In the genomic region with DNA sequence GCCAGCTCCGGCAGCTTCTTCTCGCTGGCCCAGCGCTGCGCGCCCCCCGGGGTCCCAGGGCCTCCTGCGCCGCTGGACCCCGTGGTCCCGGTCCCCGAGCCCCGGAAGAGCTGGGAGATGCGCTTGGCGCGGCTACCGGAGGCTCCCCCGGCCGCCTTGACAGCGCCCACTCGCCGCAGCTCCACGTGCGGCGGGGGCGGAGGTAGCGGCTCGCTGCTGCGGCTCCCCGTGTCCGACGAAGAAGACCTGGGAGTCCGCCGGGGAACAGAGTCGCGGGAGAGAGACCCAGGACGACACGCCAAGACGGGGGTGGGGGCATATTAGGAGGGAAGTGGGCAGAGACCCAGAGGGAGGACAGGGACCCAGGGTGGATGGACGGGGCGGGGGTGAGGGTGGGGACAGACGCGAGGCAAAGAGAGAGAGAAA, we compare ENCODE assay signal across 8 cellular contexts. TPM values are rescaled to one million over a fixed set of nuclear protein-coding genes. Genes with fewer than 3 reads are reported as not detected.
DNase-seq lines count a peak whose midpoint lies in the region; ATAC-seq and TF ChIP-seq lines count a peak whose summit lies in the region.
"Had no signal": no experiment of that assay in that cellular context is flagged by ENCODE, and none has a peak within 500 bp of the region (broad histone marks: within the 10 kb centered on the region; RNA-seq: fewer than 3 reads in every experiment).

No MANE protein-coding gene starts in this region.

- H2BK15ac ChIP-seq in H9 (ENCODE audit: low read depth, low read length), result no peak overlapping the region

- no peak overlapping the region for H3K56ac ChIP-seq in H9 (ENCODE audit: insufficient read length, low read depth, low read length)

- H3K4me1 Mint-ChIP-seq in H9, result peaks cover 23 to 51% of the 10 kb centered on the region in 2 experiments
- peaks cover 13% of the 10 kb centered on the region for H3K4me1 Mint-ChIP-seq in activated T-helper 1 cell treated with anti-CD3 and anti-CD28 coated beads, Interleukin-12 subunit alpha, Interleukin-12 subunit beta, Interleukin-2, Interleukin-4 antibody, amounts not matched to agents 30 ng/mL and 10 ng/mL and 1 ng/mL, durations not matched to agents 14 hours and 24 hours and 36 hours (ENCODE audit: low read depth)
- H3K4me1 Mint-ChIP-seq in stimulated activated effector memory CD8-positive, alpha-beta T cell treated with anti-CD3 and anti-CD28 coated beads, Interleukin-12 subunit alpha, Interleukin-12 subunit beta, amount 100 ng/mL, for 72 hours, result peaks cover 11% of the 10 kb centered on the region

- no peak overlapping the region for H3K14ac ChIP-seq in H9 (ENCODE audit: insufficient read depth, low read length)

- H2AK5ac ChIP-seq in H9 (ENCODE audit: insufficient read length, low read length), result no peak overlapping the region

- H2BK12ac ChIP-seq in H9 (ENCODE audit: insufficient read length, low read depth, low read length), result no peak overlapping the region

- no peak overlapping the region for H4K91ac ChIP-seq in H9 (ENCODE audit: insufficient read length, low read depth, low read length)

- no peak for TF ChIP-seq CTCF in H9 (conservative IDR thresholded peaks at IDR 0.05)

- H3K36me3 Mint-ChIP-seq in H9 (ENCODE audit: insufficient read depth in 1 of 3, low read depth in 3 of 3), result peaks cover 2 to 4% (median 3%) of the 10 kb centered on the region in 3 experiments; a peak in 3 of 7 replicates
- H3K36me3 Mint-ChIP-seq in activated T-helper 1 cell treated with anti-CD3 and anti-CD28 coated beads, Interleukin-12 subunit alpha, Interleukin-12 subunit beta, Interleukin-2, Interleukin-4 antibody, amounts not matched to agents 30 ng/mL and 10 ng/mL and 1 ng/mL, durations not matched to agents 14 hours and 24 hours and 36 hours (ENCODE audit: low read depth), result no peaks in the 10 kb centered on the region
- no peaks in the 10 kb centered on the region for H3K36me3 Mint-ChIP-seq in stimulated activated effector memory CD8-positive, alpha-beta T cell treated with anti-CD3 and anti-CD28 coated beads, Interleukin-12 subunit alpha, Interleukin-12 subunit beta, amount 100 ng/mL, for 72 hours

- H3K27me3 ChIP-seq in H9 (ENCODE audit: insufficient read depth, low read length) (no peaks in the 10 kb centered on the region; the same call in 1 of the 2 replicates), iPS-15b (ENCODE audit: control insufficient read depth, insufficient read depth, low read length) (peaks cover 19% of the 10 kb centered on the region)

- no peak overlapping the region for H3K27ac ChIP-seq in H9 (ENCODE audit: insufficient read length, low read depth, low read length)

- no peaks in the 10 kb centered on the region for H3K9me3 Mint-ChIP-seq in H9
- no peaks in the 10 kb centered on the region for H3K9me3 Mint-ChIP-seq in activated T-helper 1 cell treated with anti-CD3 and anti-CD28 coated beads, Interleukin-12 subunit alpha, Interleukin-12 subunit beta, Interleukin-2, Interleukin-4 antibody, amounts not matched to agents 30 ng/mL and 10 ng/mL and 1 ng/mL, durations not matched to agents 14 hours and 24 hours and 36 hours
- no peaks in the 10 kb centered on the region for H3K9me3 Mint-ChIP-seq in stimulated activated effector memory CD8-positive, alpha-beta T cell treated with anti-CD3 and anti-CD28 coated beads, Interleukin-12 subunit alpha, Interleukin-12 subunit beta, amount 100 ng/mL, for 72 hours

- DNase-seq in H9, result no peak
- DNase-seq in activated T-helper 1 cell treated with anti-CD3 and anti-CD28 coated beads, Interleukin-12 subunit alpha, Interleukin-12 subunit beta, Interleukin-2, Interleukin-4 antibody, amounts not matched to agents 30 ng/mL and 10 ng/mL and 1 ng/mL, durations not matched to agents 14 hours and 24 hours and 36 hours (ENCODE audit: low spot score), result no peak
- no peak for DNase-seq in stimulated activated effector memory CD8-positive, alpha-beta T cell treated with anti-CD3 and anti-CD28 coated beads, Interleukin-12 subunit alpha, Interleukin-12 subunit beta, amount 100 ng/mL, for 72 hours (ENCODE audit: low spot score in 2 of 2)
- DNase-seq in NCI-H2029 (lab: John Stamatoyannopoulos, UW), result no peak

- no peak overlapping the region for H3T11ph ChIP-seq in H9 (ENCODE audit: low read length)

- no peak overlapping the region for H4K5ac ChIP-seq in H9 (ENCODE audit: insufficient read length, low read depth, low read length)

- no peaks in the 10 kb centered on the region for H3K36me3 ChIP-seq in iPS-15b (ENCODE audit: control insufficient read depth, insufficient read depth, low read length)

- H3K4me3 Mint-ChIP-seq in H9, result peak overlapping the region; percentile 36 to 76
- H3K4me3 Mint-ChIP-seq in activated T-helper 1 cell treated with anti-CD3 and anti-CD28 coated beads, Interleukin-12 subunit alpha, Interleukin-12 subunit beta, Interleukin-2, Interleukin-4 antibody, amounts not matched to agents 30 ng/mL and 10 ng/mL and 1 ng/mL, durations not matched to agents 14 hours and 24 hours and 36 hours, result peak overlapping the region; percentile 26
- H3K4me3 Mint-ChIP-seq in stimulated activated effector memory CD8-positive, alpha-beta T cell treated with anti-CD3 and anti-CD28 coated beads, Interleukin-12 subunit alpha, Interleukin-12 subunit beta, amount 100 ng/mL, for 72 hours, result peak overlapping the region; percentile 64

- H3K4me3 ChIP-seq in iPS-15b (ENCODE audit: low read depth, low read length), result peak overlapping the region; percentile 48

- H3K79me2 ChIP-seq in H9 (ENCODE audit: insufficient read depth, low read length), result no peaks in the 10 kb centered on the region

- no peak overlapping the region for H2BK20ac ChIP-seq in H9 (ENCODE audit: low read depth, low read length, poor library complexity, severe bottlenecking)

- H3K23me2 ChIP-seq in H9 (ENCODE audit: insufficient read length, low read depth, low read length, poor library complexity, severe bottlenecking), result peaks cover 9% of the 10 kb centered on the region

- no peak overlapping the region for H4K8ac ChIP-seq in H9 (replicated peaks; ENCODE audit: insufficient read length, low read depth, low read length)

- peaks cover 21% of the 10 kb centered on the region for H3K27me3 Mint-ChIP-seq in H9 (ENCODE audit: low read depth)
- no peaks in the 10 kb centered on the region for H3K27me3 Mint-ChIP-seq in activated T-helper 1 cell treated with anti-CD3 and anti-CD28 coated beads, Interleukin-12 subunit alpha, Interleukin-12 subunit beta, Interleukin-2, Interleukin-4 antibody, amounts not matched to agents 30 ng/mL and 10 ng/mL and 1 ng/mL, durations not matched to agents 14 hours and 24 hours and 36 hours (ENCODE audit: insufficient read depth)

- H3K4ac ChIP-seq in H9 (ENCODE audit: low read depth, low read length), result no peak overlapping the region

- H4K20me1 ChIP-seq in H9 (ENCODE audit: control insufficient read depth, insufficient read depth, insufficient read length), result no peaks in the 10 kb centered on the region

- H3K4me2 ChIP-seq in H9 (ENCODE audit: insufficient read depth, insufficient read length, low read length), result peak overlapping the region; percentile 54

- no CpG with 5 or more reads among the region's 42 CpGs for WGBS in H9 (ENCODE audit: extremely low coverage, insufficient read length, low lambda C conversion rate)

- no peak overlapping the region for H3K18ac ChIP-seq in H9 (ENCODE audit: insufficient read length, low read depth, low read length)

- H3K9me3 ChIP-seq in H9 (ENCODE audit: control insufficient read depth, low read depth, low read length) (no peaks in the 10 kb centered on the region), iPS-15b (ENCODE audit: control insufficient read depth, insufficient read depth, low read length) (no peaks in the 10 kb centered on the region)

- intact Hi-C loops in activated T-helper 1 cell treated with anti-CD3 and anti-CD28 coated beads, Interleukin-12 subunit alpha, Interleukin-12 subunit beta, Interleukin-2, Interleukin-4 antibody, amounts not matched to agents 30 ng/mL and 10 ng/mL and 1 ng/mL, durations not matched to agents 14 hours and 24 hours and 36 hours (cut with micrococcal nuclease), result loop anchor here (2.0 kb wide), 3 partner anchors 65 to 97 kb away; a partner anchor contains a TSS

- H3K4me1 ChIP-seq in H9 (ENCODE audit: insufficient read depth, low read length) (no peaks in the 10 kb centered on the region; the same call in 1 of the 2 replicates), iPS-15b (ENCODE audit: control insufficient read depth, insufficient read depth, low read length) (peaks cover 7% of the 10 kb centered on the region)

- H3K9ac ChIP-seq in H9 (ENCODE audit: extremely low read depth, insufficient read length, low read length) (no peak overlapping the region), iPS-15b (ENCODE audit: low read depth, low read length) (no peak overlapping the region)

- ATAC-seq in stimulated activated effector memory CD8-positive, alpha-beta T cell treated with anti-CD3 and anti-CD28 coated beads, Interleukin-12 subunit alpha, Interleukin-12 subunit beta, amount 100 ng/mL, for 72 hours, result peak; percentile 0
- ATAC-seq in GM21390 (IDR thresholded peaks at IDR 0.05; ENCODE audit: unreplicated experiment), result no peak
- no peak for ATAC-seq in HG03025 (IDR thresholded peaks at IDR 0.05; ENCODE audit: low FRiP score, unreplicated experiment)

- no peaks in the 10 kb centered on the region for H3K79me1 ChIP-seq in H9 (ENCODE audit: insufficient read depth, low read depth, low read length, poor library complexity, severe bottlenecking)

- H3K27ac Mint-ChIP-seq in H9, result no peak overlapping the region
- H3K27ac Mint-ChIP-seq in activated T-helper 1 cell treated with anti-CD3 and anti-CD28 coated beads, Interleukin-12 subunit alpha, Interleukin-12 subunit beta, Interleukin-2, Interleukin-4 antibody, amounts not matched to agents 30 ng/mL and 10 ng/mL and 1 ng/mL, durations not matched to agents 14 hours and 24 hours and 36 hours, result no peak overlapping the region
- no peak overlapping the region for H3K27ac Mint-ChIP-seq in stimulated activated effector memory CD8-positive, alpha-beta T cell treated with anti-CD3 and anti-CD28 coated beads, Interleukin-12 subunit alpha, Interleukin-12 subunit beta, amount 100 ng/mL, for 72 hours

- no peak overlapping the region for H3K23ac ChIP-seq in H9 (ENCODE audit: insufficient read length, low read depth, low read length)

- no peak overlapping the region for H2BK120ac ChIP-seq in H9 (ENCODE audit: low read depth, low read length, poor library complexity, severe bottlenecking)

- H2AFZ ChIP-seq in H9 (ENCODE audit: low read length), result no peak overlapping the region

- H2BK5ac ChIP-seq in H9 (ENCODE audit: insufficient read length, low read length), result no peak overlapping the region

RNA-seq across cellular contexts. Expression of a gene that starts 1.0 kb away (rescaled TPM):
- 2.4 and 2.8 TPM in 2 replicates for total RNA-seq in H9 (2021)
- 0.44 and 0.88 TPM in 2 replicates for total RNA-seq in activated T-helper 1 cell treated with anti-CD3 and anti-CD28 coated beads, Interleukin-12 subunit alpha, Interleukin-12 subunit beta, Interleukin-2, Interleukin-4 antibody, amounts not matched to agents 30 ng/mL and 10 ng/mL and 1 ng/mL, durations not matched to agents 14 hours and 24 hours and 36 hours

RNA-seq across cellular contexts. Expression of a gene that starts 7.3 kb away (rescaled TPM):
- 2.6 and 3.7 TPM in 2 replicates for total RNA-seq in H9 (2021)
- 0.37 TPM in 1 of 2 replicates, not detected in the other for total RNA-seq in activated T-helper 1 cell treated with anti-CD3 and anti-CD28 coated beads, Interleukin-12 subunit alpha, Interleukin-12 subunit beta, Interleukin-2, Interleukin-4 antibody, amounts not matched to agents 30 ng/mL and 10 ng/mL and 1 ng/mL, durations not matched to agents 14 hours and 24 hours and 36 hours
- total RNA-seq: renal cortical epithelial cell had no signal

RNA-seq across cellular contexts. Expression of a gene that starts 13.0 kb away (rescaled TPM):
- 15.9 and 16.1 TPM in 2 replicates for total RNA-seq in H9 (2021)
- total RNA-seq in activated T-helper 1 cell treated with anti-CD3 and anti-CD28 coated beads, Interleukin-12 subunit alpha, Interleukin-12 subunit beta, Interleukin-2, Interleukin-4 antibody, amounts not matched to agents 30 ng/mL and 10 ng/mL and 1 ng/mL, durations not matched to agents 14 hours and 24 hours and 36 hours, result 0.54 and 0.57 TPM in 2 replicates

RNA-seq across cellular contexts. Expression of a gene that starts 15.9 kb away (rescaled TPM):
- 0.55 and 0.90 TPM in 2 replicates for total RNA-seq in H9 (2021)
- not detected in 2 replicates for total RNA-seq in activated T-helper 1 cell treated with anti-CD3 and anti-CD28 coated beads, Interleukin-12 subunit alpha, Interleukin-12 subunit beta, Interleukin-2, Interleukin-4 antibody, amounts not matched to agents 30 ng/mL and 10 ng/mL and 1 ng/mL, durations not matched to agents 14 hours and 24 hours and 36 hours
- total RNA-seq: renal cortical epithelial cell had no signal

RNA-seq across cellular contexts. Expression of a gene that starts 19.9 kb away (rescaled TPM):
- total RNA-seq in H9 (2021), result 1.4 and 1.6 TPM in 2 replicates
- total RNA-seq in activated T-helper 1 cell treated with anti-CD3 and anti-CD28 coated beads, Interleukin-12 subunit alpha, Interleukin-12 subunit beta, Interleukin-2, Interleukin-4 antibody, amounts not matched to agents 30 ng/mL and 10 ng/mL and 1 ng/mL, durations not matched to agents 14 hours and 24 hours and 36 hours, result 1.4 and 1.7 TPM in 2 replicates

Comparison
In these comparisons a context has a peak if more than half of its experiments do, and no peak if none do; other contexts are left out.
1. RNA of a gene that starts 13.0 kb away (total RNA-seq): 15.9 to 16.1 TPM in H9; 0.54 to 0.57 TPM in activated T-helper 1 cell treated with anti-CD3 and anti-CD28 coated beads, Interleukin-12 subunit alpha, Interleukin-12 subunit beta, Interleukin-2, Interleukin-4 antibody, amounts not matched to agents 30 ng/mL and 10 ng/mL and 1 ng/mL, durations not matched to agents 14 hours and 24 hours and 36 hours; every median in the first group is over 10 times any median in the second.
2. Peak in every context shown above with its lines, with median percentiles within 50 percentile points of each other: H3K4me3 Mint-ChIP-seq.